In the genomic region with DNA sequence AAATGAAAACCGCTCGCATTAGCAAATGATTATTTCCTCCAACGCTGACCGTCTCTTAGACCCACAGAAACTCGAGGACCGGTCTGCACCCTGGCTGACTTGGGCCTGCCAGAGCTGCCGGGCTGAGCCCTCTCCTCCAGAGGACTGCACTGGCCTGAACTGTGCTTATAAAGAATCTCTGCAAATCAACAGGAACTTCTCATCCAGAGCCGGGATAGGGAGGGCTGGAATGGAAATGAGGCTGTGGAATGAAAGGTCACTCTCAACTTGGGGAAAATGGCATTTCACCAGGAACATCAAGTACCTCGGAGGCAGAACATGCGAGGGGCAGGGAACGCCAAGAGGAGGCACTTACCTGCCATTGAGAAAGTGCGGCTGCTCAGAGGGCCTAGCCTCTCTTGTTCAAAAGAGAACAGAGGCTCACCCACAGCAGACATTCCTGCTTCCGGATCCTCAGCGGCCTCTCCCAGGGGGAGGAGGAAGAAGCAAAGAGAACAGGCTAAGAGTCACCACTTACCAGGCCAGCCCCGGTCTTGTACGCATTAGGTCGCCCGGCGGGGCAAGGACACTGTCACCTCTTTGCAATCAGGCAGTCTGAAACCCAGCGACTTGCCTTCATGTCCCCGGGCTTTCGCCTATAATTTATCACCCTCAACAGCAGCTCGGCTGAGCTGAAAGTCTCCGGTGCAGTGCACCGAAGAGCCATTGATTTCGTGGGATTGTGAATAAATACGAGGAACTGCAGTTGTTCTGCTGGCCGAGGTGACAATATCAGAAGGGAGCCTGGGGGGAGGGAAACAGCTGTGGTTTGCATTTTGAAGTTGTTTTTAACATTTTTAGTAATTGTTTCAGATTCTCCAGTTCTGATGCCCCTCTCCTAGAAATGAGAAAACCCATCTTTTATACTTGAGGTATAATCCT, we compare ENCODE assay signal across 8 cellular contexts. TPM values are rescaled to one million over a fixed set of nuclear protein-coding genes. Genes with fewer than 3 reads are reported as not detected.
DNase-seq lines count a peak whose midpoint lies in the region; ATAC-seq, FAIRE-seq and TF ChIP-seq lines count a peak whose summit lies in the region.

No MANE protein-coding gene starts in this region.

- POLR2A ChIA-PET in T-cell (lab: Charles Lee): no interaction called here
- POLR2A ChIA-PET in H1 (lab: Charles Lee; ENCODE audit: partially characterized antibody): interaction anchor here (0.7 to 31.3 kb wide), 13 partner anchors 10 to 93 kb away, joined by 3 to 1191 read pairs (median 9); partner anchors contain the start of gene ZMYND8

- TF ChIP-seq CTCF in H1 (IDR thresholded peaks at IDR 0.05; ENCODE audit: control extremely low read depth in 1 of 3, insufficient read depth in 1 of 3, low read depth in 1 of 3, low read length in 3 of 3): no peak
- TF ChIP-seq CTCF in lower lobe of right lung (IDR thresholded peaks at IDR 0.05): no peak
- TF ChIP-seq CTCF in stomach (IDR thresholded peaks at IDR 0.05): no peak
- TF ChIP-seq CTCF in GM13976 (IDR thresholded peaks at IDR 0.05; ENCODE audit: borderline replicate concordance, control extremely low read depth, extremely low read depth, insufficient read depth, missing control alignments): no peak

- peak in 1 of 4 experiments; percentile 12 for ATAC-seq in T-cell (replicated peaks in 1 of 4)
- peak; percentile 89 to 90 for ATAC-seq in lower lobe of right lung

- H2BK120ac ChIP-seq in H1 (replicated peaks; ENCODE audit: low read depth, low read length): peak overlapping the region; percentile 97

- TF ChIP-seq POLR2A in H1 (IDR thresholded peaks at IDR 0.05; ENCODE audit: control extremely low read depth in 1 of 2, low read depth in 2 of 2, low read length in 2 of 2): peak; percentile 35 to 91
- TF ChIP-seq POLR2A in stomach (IDR thresholded peaks at IDR 0.05): peak in 2 of 4 donors; percentile 38 to 48

- no peak for FAIRE-seq in H1 (lab: Jason Lieb, UNC)

- peak overlapping the region; percentile 72 to 99 for H3K4me2 ChIP-seq in H1 (ENCODE audit: insufficient read depth in 1 of 2, low read depth in 2 of 2, low read length in 2 of 2)

- H3K4me1 ChIP-seq in H1 (replicated peaks in 1 of 4; ENCODE audit: control insufficient read depth in 3 of 4, insufficient read depth in 4 of 4, low read length in 3 of 4) (peaks cover 57 to 77% (median 63%) of the 10 kb centered on the region in 4 experiments), lower lobe of right lung (peaks cover 88% of the 10 kb centered on the region), stomach (peaks cover 89 to 99% (median 95%) of the 10 kb centered on the region in 4 donors)
- H3K4me1 ChIP-seq in effector memory CD4-positive, alpha-beta T cell (ENCODE audit: control insufficient read depth, insufficient read depth, low read length, poor library complexity, severe bottlenecking): peaks cover 21% of the 10 kb centered on the region

- WGBS in H1 (ENCODE audit: extremely low coverage in 1 of 2, insufficient coverage in 1 of 2, insufficient read length in 1 of 2, insufficient replicate concordance in 2 of 2, low coverage in 1 of 2, low lambda C conversion rate in 2 of 2, missing lambda C conversion rate in 1 of 2), 2 experiments: 5% methylated on average over 28 of the region's 28 CpGs; no CpG with 5 or more reads in 1 of the 2 experiments
- WGBS in stomach, 5 donors: 7 to 11% (median 8%) methylated on average over 28 of the region's 28 CpGs

- DNase-seq in activated T-cell treated with anti-CD3 and anti-CD28 coated beads, Interleukin-2, amount 50 U/mL, for 1 hour: peak; percentile 25
- DNase-seq in activated T-cell treated with anti-CD3 and anti-CD28 coated beads for 4 hours: no peak
- peak in 1 of 34 experiments; percentile 0 for DNase-seq in T-cell
- peak in 1 of 2 experiments; percentile 77 for DNase-seq in H1 (ENCODE audit: low read depth in 1 of 2, low spot score in 2 of 2)
- DNase-seq in lower lobe of right lung: peak; percentile 92
- peak; percentile 85 for DNase-seq in stomach
- DNase-seq in GM13976 (ENCODE audit: low spot score): no peak
- DNase-seq in effector memory CD4-positive, alpha-beta T cell: no peak

- H2BK15ac ChIP-seq in H1 (ENCODE audit: low read length): peak overlapping the region; percentile 62

- in situ Hi-C loops in GM13976 (cut with MboI; ENCODE audit: low sequenced_read_pairs, unreplicated experiment): no loop called here

- peak overlapping the region; percentile 83 to 90 for H3K27ac Mint-ChIP-seq in T-cell

- H3K79me1 ChIP-seq in H1 (ENCODE audit: low read depth, low read length): peaks cover 8% of the 10 kb centered on the region

- no peak for TF ChIP-seq RAD21 in H1 (IDR thresholded peaks at IDR 0.05 in 1 of 2, conservative IDR thresholded peaks at IDR 0.05 in 1 of 2; ENCODE audit: low read depth in 2 of 2, low read length in 2 of 2)

- peak overlapping the region; percentile 82 to 95 (median 90) for H3K9ac ChIP-seq in H1 (replicated peaks in 1 of 4; ENCODE audit: extremely low read depth in 1 of 4, low read depth in 3 of 4, low read length in 3 of 4)

- H2BK5ac ChIP-seq in H1 (ENCODE audit: low read depth, low read length): peak overlapping the region; percentile 100

- CTCF ChIA-PET in T-cell (lab: Charles Lee) (interaction anchor here in 1 of 2 donors (0.8 kb wide), 1 partner anchor 46 kb away, joined by 4 read pairs; no protein-coding TSS in a partner anchor), H1 (lab: Charles Lee; ENCODE audit: partially characterized antibody) (interaction anchor here (0.6 to 2.7 kb wide), 5 partner anchors 10 to 95 kb away, joined by 3 to 10 read pairs (median 3); no protein-coding TSS in a partner anchor)

- H3K4me1 Mint-ChIP-seq in T-cell: peaks cover 70 to 90% (median 86%) of the 10 kb centered on the region in 3 donors

- H3K27ac ChIP-seq in H1 (ENCODE audit: low read depth, low read length) (peak overlapping the region; percentile 97), lower lobe of right lung (peak overlapping the region; percentile 97), stomach (peak overlapping the region; percentile 96 to 99 (median 97))
- no peak overlapping the region for H3K27ac ChIP-seq in effector memory CD4-positive, alpha-beta T cell (ENCODE audit: insufficient read depth, low read length, poor library complexity, severe bottlenecking)

- TF ChIP-seq EP300 in H1 (IDR thresholded peaks at IDR 0.05; ENCODE audit: borderline replicate concordance in 1 of 2, low read depth in 2 of 2, low read length in 2 of 2) (no peak), stomach (IDR thresholded peaks at IDR 0.05) (peak; percentile 98)

- H2BK20ac ChIP-seq in H1 (ENCODE audit: low read length): peak overlapping the region; percentile 100

- no peaks in the 10 kb centered on the region for H3K9me3 Mint-ChIP-seq in T-cell

- peak overlapping the region; percentile 95 for H4K5ac ChIP-seq in H1 (ENCODE audit: insufficient read length, low read depth, low read length)

- no peak overlapping the region for H2AFZ ChIP-seq in H1 (ENCODE audit: low read length)

- H3K36me3 ChIP-seq in H1 (ENCODE audit: control insufficient read depth in 2 of 4, insufficient read depth in 4 of 4, low read length in 3 of 4): no peaks in the 10 kb centered on the region
- H3K36me3 ChIP-seq in lower lobe of right lung: no peaks in the 10 kb centered on the region
- H3K36me3 ChIP-seq in stomach: no peaks in the 10 kb centered on the region
- H3K36me3 ChIP-seq in effector memory CD4-positive, alpha-beta T cell (ENCODE audit: control insufficient read depth, insufficient read depth, low read length): no peaks in the 10 kb centered on the region

- H3K27me3 ChIP-seq in H1 (replicated peaks in 1 of 4; ENCODE audit: control insufficient read depth in 3 of 4, extremely low read depth in 1 of 4, insufficient read depth in 3 of 4, low read length in 3 of 4): no peaks in the 10 kb centered on the region
- no peaks in the 10 kb centered on the region for H3K27me3 ChIP-seq in lower lobe of right lung (ENCODE audit: low read depth)
- H3K27me3 ChIP-seq in stomach: no peaks in the 10 kb centered on the region
- no peaks in the 10 kb centered on the region for H3K27me3 ChIP-seq in effector memory CD4-positive, alpha-beta T cell (replicated peaks; ENCODE audit: control insufficient read depth, insufficient read depth, low read length, poor library complexity, severe bottlenecking)

- no peak overlapping the region for H3K23ac ChIP-seq in H1 (ENCODE audit: insufficient read length)

- H3K56ac ChIP-seq in H1 (replicated peaks; ENCODE audit: insufficient read length, low read depth, low read length): peak overlapping the region; percentile 77

- peak overlapping the region; percentile 2 for H3K14ac ChIP-seq in H1 (ENCODE audit: insufficient read length)

- H3K36me3 Mint-ChIP-seq in T-cell: peaks cover 4% of the 10 kb centered on the region

- peak overlapping the region; percentile 100 for H4K91ac ChIP-seq in H1 (replicated peaks; ENCODE audit: insufficient read length, low read length)

- H3K9me3 ChIP-seq in H1 (ENCODE audit: insufficient read depth in 2 of 2, low read depth in 1 of 2, low read length in 1 of 2) (no peaks in the 10 kb centered on the region), lower lobe of right lung (no peaks in the 10 kb centered on the region), stomach (no peaks in the 10 kb centered on the region)
- no peaks in the 10 kb centered on the region for H3K9me3 ChIP-seq in effector memory CD4-positive, alpha-beta T cell (ENCODE audit: control insufficient read depth, low read length)

- H4K20me1 ChIP-seq in H1 (replicated peaks in 1 of 2; ENCODE audit: control insufficient read depth in 1 of 2, insufficient read depth in 2 of 2, low read length in 2 of 2): no peaks in the 10 kb centered on the region

- peak overlapping the region; percentile 90 for H4K8ac ChIP-seq in H1 (ENCODE audit: extremely low read depth, insufficient read depth, low read length)

- H3K23me2 ChIP-seq in H1 (ENCODE audit: low read depth, low read length): peaks cover 12% of the 10 kb centered on the region

- H2AK5ac ChIP-seq in H1 (ENCODE audit: low read depth, low read length): peak overlapping the region; percentile 100

- H3K4ac ChIP-seq in H1 (replicated peaks; ENCODE audit: insufficient read length, low read depth, low read length): peak overlapping the region; percentile 94

- H3K4me3 ChIP-seq in H1 (ENCODE audit: extremely low read depth in 1 of 4, insufficient read depth in 2 of 4, low read depth in 3 of 4, low read length in 4 of 4) (peak overlapping the region; percentile 27 to 58 (median 44)), lower lobe of right lung (peak overlapping the region; percentile 33), stomach (peak overlapping the region; percentile 6 to 29 (median 18))
- H3K4me3 ChIP-seq in effector memory CD4-positive, alpha-beta T cell (ENCODE audit: insufficient read depth, low read depth, low read length, poor library complexity, severe bottlenecking): no peak overlapping the region

- peaks cover 18 to 75% of the 10 kb centered on the region in 2 experiments for H3K79me2 ChIP-seq in H1 (ENCODE audit: control insufficient read depth in 1 of 2, insufficient read depth in 2 of 2, low read length in 2 of 2)

- intact Hi-C loops in lower lobe of right lung (cut with DNase I) (no loop called here), stomach (cut with DNase I; ENCODE audit: low total_unique reads) (no loop called here)

- H2BK12ac ChIP-seq in H1 (ENCODE audit: low read depth, low read length): peak overlapping the region; percentile 100

- no peaks in the 10 kb centered on the region for H3K27me3 Mint-ChIP-seq in T-cell

- peak overlapping the region; percentile 21 to 64 (median 28) for H3K4me3 Mint-ChIP-seq in T-cell

- peak overlapping the region; percentile 100 for H3K18ac ChIP-seq in H1 (ENCODE audit: extremely low read depth, low read length)

RNA-seq across cellular contexts. Expression of gene ZMYND8, which starts 37.6 kb away (rescaled TPM):
- total RNA-seq in T-cell (10 to 100 TPM; 39.6 to 68.9 (median 43.6) TPM), lower lobe of right lung (57.6 TPM), stomach (10 to 100 TPM; 25.9 to 82.6 (median 54.3) TPM)
- total RNA-seq in H1 (2021; fragmentation: NEBNext Ultra II Directional; extraction: Animal tissue kit (Norgen Biotek cat#: 25700)): 163 TPM in 2 replicates
- polyA plus RNA-seq in H1 (2011; rRNA removed) (50.5 and 58.5 TPM in 2 replicates), stomach (10 to 100 TPM in 2 of 3 donors, 1 to 10 TPM in 1; 9.2 to 13.6 (median 12.7) TPM)
- 66.1 TPM for polyA plus RNA-seq in H1 (2011; cell fraction: cytosol; rRNA removed)
- 123 TPM for polyA plus RNA-seq in H1 (2011; cell fraction: nucleus; rRNA removed)
- polyA plus RNA-seq in H1 (2012, experiment 1 of 2): 71.7 to 113 TPM (median 77.5 TPM) in 4 replicates
- 9.8 TPM for polyA plus RNA-seq in H1 (2012, experiment 2 of 2)
- 70.7 TPM for polyA plus RNA-seq in H1 (2013, experiment 1 of 2)
- 69.6 TPM for polyA plus RNA-seq in H1 (2013, experiment 2 of 2)
- polyA minus RNA-seq in H1 (2011; rRNA and poly(A)+ RNA removed): 67.9 and 102 TPM in 2 replicates
- polyA minus RNA-seq in H1 (2011; cell fraction: cytosol; rRNA and poly(A)+ RNA removed): 53.2 TPM
- 91.2 TPM for polyA minus RNA-seq in H1 (2011; cell fraction: nucleus; rRNA and poly(A)+ RNA removed)

Comparison
In these comparisons a context has a peak if more than half of its experiments do, and no peak if none do; other contexts are left out.
1. DNase-seq: peak in activated T-cell treated with anti-CD3 and anti-CD28 coated beads, Interleukin-2, amount 50 U/mL, for 1 hour (single experiment), lower lobe of right lung (single experiment) and stomach (single experiment); none in activated T-cell treated with anti-CD3 and anti-CD28 coated beads for 4 hours (single experiment), GM13976 (single experiment) and effector memory CD4-positive, alpha-beta T cell (0 of 3).